17 cellular contexts compared by ENCODE assay signal in genomic region chr7:95986136-95986535, GRCh38.
DNase-seq lines count a peak whose midpoint lies in the region; TF ChIP-seq lines count a peak whose summit lies in the region.
"Had no signal": no experiment of that assay in that cellular context is flagged by ENCODE, and none has a peak within 500 bp of the region (broad histone marks: within the 10 kb centered on the region; RNA-seq: fewer than 3 reads in every experiment).

No MANE protein-coding gene starts in this region.

- H3K9me3 ChIP-seq in MG63 (no peaks in the 10 kb centered on the region), stomach (no peaks in the 10 kb centered on the region)
- H3K9me3 ChIP-seq: BLaER1 had no signal

- WGBS in stomach, 5 donors, result 12 to 38% (median 23%) methylated on average over 3 of the region's 3 CpGs

- intact Hi-C loops in stomach (cut with DNase I; ENCODE audit: low total_unique reads), result no loop called here

- no peak for TF ChIP-seq EP300 in stomach (IDR thresholded peaks at IDR 0.05)

- DNase-seq in DMS53 (lab: John Stamatoyannopoulos, UW) (peak; percentile 69), MG63 (peak; percentile 22), inferior parietal cortex (ENCODE audit: extremely low spot score) (peak; percentile 53), stomach (peak; percentile 25), NCI-H2081 treated with DMSO at 0.1 percent for 48 hours (lab: John Stamatoyannopoulos, UW) (no peak)
- DNase-seq in activated CD4-positive, alpha-beta T cell treated with anti-CD3 and anti-CD28 coated beads for 48 hours, result no peak
- DNase-seq in effector CD4-positive, alpha-beta T cell, result no peak
- DNase-seq: CD4-positive, alpha-beta memory T cell; DND-41; H7; KG1; NCI-H1417 treated with DMSO at 0.1 percent for 48 hours; NCI-H187 treated with DMSO at 0.1 percent for 48 hours; NCI-H2171; NCI-H446; NCI-H526 treated with DMSO at 0.1 percent for 48 hours had no signal

- no peak overlapping the region for H3K4me3 ChIP-seq in MG63
- H3K4me3 ChIP-seq in stomach, result no peak overlapping the region
- H3K4me3 ChIP-seq: BLaER1 had no signal

- TF ChIP-seq POLR2A in stomach (IDR thresholded peaks at IDR 0.05), result no peak

- no peak overlapping the region for H3K27ac ChIP-seq in stomach
- H3K27ac ChIP-seq: BLaER1 had no signal

- H3K27me3 ChIP-seq in MG63 (no peaks in the 10 kb centered on the region), stomach (no peaks in the 10 kb centered on the region)
- H3K27me3 ChIP-seq: BLaER1 had no signal

- H3K4me1 ChIP-seq in stomach, result peaks cover 0 to 28% (median 9%) of the 10 kb centered on the region in 4 donors
- H3K4me1 ChIP-seq: BLaER1 had no signal

- no peak for TF ChIP-seq CTCF in stomach (IDR thresholded peaks at IDR 0.05)

- no peaks in the 10 kb centered on the region for H3K36me3 ChIP-seq in MG63
- H3K36me3 ChIP-seq in stomach, result no peaks in the 10 kb centered on the region
- H3K36me3 ChIP-seq: BLaER1 had no signal

Comparison
In these comparisons a context has a peak if more than half of its experiments do, and no peak if none do; other contexts are left out.
1. DNase-seq: peak in DMS53 (single experiment), MG63 (single experiment), inferior parietal cortex (single experiment) and stomach (single experiment); none in activated CD4-positive, alpha-beta T cell treated with anti-CD3 and anti-CD28 coated beads for 48 hours (single experiment), NCI-H2081 treated with DMSO at 0.1 percent for 48 hours (single experiment) and effector CD4-positive, alpha-beta T cell (single experiment).